ENCODE assay signal across 8 cellular contexts in genomic region chr18:31497711-31498449, GRCh38. TPM values are rescaled to one million over a fixed set of nuclear protein-coding genes. Genes with fewer than 3 reads are reported as not detected.
A peak's percentile ranks its signal among the peaks of the same experiment; 100 is the strongest.
DNase-seq lines count a peak whose midpoint lies in the region; ATAC-seq and TF ChIP-seq lines count a peak whose summit lies in the region.

DSG2 (plus strand) TSS chr18:31498177; CDS start chr18:31498252, 75 bp downstream.

- H3K4me3 ChIP-seq in GM08714 (ENCODE audit: low read length) (peak within 1 kb of the TSS; percentile 85), HUES48 (ENCODE audit: low read depth, low read length) (peak within 1 kb of the TSS; percentile 99), esophagus muscularis mucosa (peak within 1 kb of the TSS; percentile 55 to 73 (median 64)), vagina (peak within 1 kb of the TSS; percentile 52 to 55)
- H3K4me3 ChIP-seq in naive thymus-derived CD4-positive, alpha-beta T cell (ENCODE audit: low read length): no peak within 1 kb of the TSS

- POLR2A ChIA-PET in activated B cell treated with CpG ODN at 0.5 μM for 24 hours (lab: Charles Lee): no interaction called here
- POLR2A ChIA-PET in naive thymus-derived CD4-positive, alpha-beta T cell (lab: Charles Lee): no interaction called here

- H3K4me3 Mint-ChIP-seq in activated B cell treated with CpG ODN at 0.5 μM for 24 hours: peak within 1 kb of the TSS; percentile 72
- peak within 1 kb of the TSS; percentile 54 to 84 (median 80) for H3K4me3 Mint-ChIP-seq in naive thymus-derived CD4-positive, alpha-beta T cell

- H3K9me3 Mint-ChIP-seq in activated B cell treated with CpG ODN at 0.5 μM for 24 hours: no peaks in the 10 kb centered on the region
- peaks cover 0 to 4% (median 0%) of the 10 kb centered on the region in 11 donors for H3K9me3 Mint-ChIP-seq in naive thymus-derived CD4-positive, alpha-beta T cell

- peak within 1 kb of the TSS; percentile 85 for H3K27ac ChIP-seq in HUES48 (ENCODE audit: low read depth, low read length)
- H3K27ac ChIP-seq in esophagus muscularis mucosa (replicated peaks in 1 of 4): no peak within 1 kb of the TSS
- no peak within 1 kb of the TSS for H3K27ac ChIP-seq in naive thymus-derived CD4-positive, alpha-beta T cell (ENCODE audit: low read depth, low read length)
- H3K27ac ChIP-seq in vagina: peak within 1 kb of the TSS; percentile 66

- peaks cover 4% of the 10 kb centered on the region; the same call in 1 of the 2 replicates for H3K27me3 ChIP-seq in HUES48 (ENCODE audit: control insufficient read depth, insufficient read depth, low read length)
- peaks cover 0 to 17% (median 5%) of the 10 kb centered on the region in 4 donors for H3K27me3 ChIP-seq in esophagus muscularis mucosa
- H3K27me3 ChIP-seq in naive thymus-derived CD4-positive, alpha-beta T cell (ENCODE audit: control insufficient read depth in 2 of 2, insufficient read depth in 2 of 2, low read length in 2 of 2): peaks cover 0 to 6% of the 10 kb centered on the region in 2 donors
- no peaks in the 10 kb centered on the region for H3K27me3 ChIP-seq in vagina

- TF ChIP-seq POLR2A in esophagus muscularis mucosa (IDR thresholded peaks at IDR 0.05; ENCODE audit: low read depth): no peak
- TF ChIP-seq POLR2A in vagina (IDR thresholded peaks at IDR 0.05): no peak

- no peak within 1 kb of the TSS for H3K27ac Mint-ChIP-seq in activated B cell treated with CpG ODN at 0.5 μM for 24 hours
- H3K27ac Mint-ChIP-seq in naive thymus-derived CD4-positive, alpha-beta T cell: no peak within 1 kb of the TSS

- intact Hi-C loops in activated B cell treated with CpG ODN at 0.5 μM for 24 hours (cut with micrococcal nuclease) (no loop called here), esophagus muscularis mucosa (cut with DNase I) (no loop called here), vagina (cut with DNase I) (no loop called here)
- intact Hi-C loops in naive thymus-derived CD4-positive, alpha-beta T cell (cut with micrococcal nuclease): loop anchor here in 1 of 2 donors (2.0 kb wide), 1 partner anchor 335 kb away; the partner anchor contains the start of gene DSC1

- peaks cover 46% of the 10 kb centered on the region for H3K27me3 Mint-ChIP-seq in activated B cell treated with CpG ODN at 0.5 μM for 24 hours
- peaks cover 45 to 53% (median 52%) of the 10 kb centered on the region in 5 donors for H3K27me3 Mint-ChIP-seq in naive thymus-derived CD4-positive, alpha-beta T cell

- WGBS in esophagus muscularis mucosa: 2% methylated on average over 27 of the region's 82 CpGs

- ATAC-seq in GM21526 (IDR thresholded peaks at IDR 0.05; ENCODE audit: low FRiP score, unreplicated experiment) (peak; percentile 39), activated B cell treated with CpG ODN at 0.5 μM for 24 hours (ENCODE audit: low read depth) (peak; percentile 50)
- ATAC-seq in naive thymus-derived CD4-positive, alpha-beta T cell: peak; percentile 73

- H3K9ac ChIP-seq in HUES48 (ENCODE audit: low read depth, low read length): peak within 1 kb of the TSS; percentile 96

- H3K4me1 Mint-ChIP-seq in activated B cell treated with CpG ODN at 0.5 μM for 24 hours: peaks cover 13% of the 10 kb centered on the region
- H3K4me1 Mint-ChIP-seq in naive thymus-derived CD4-positive, alpha-beta T cell: peaks cover 0 to 12% (median 8%) of the 10 kb centered on the region in 7 donors

- H3K9me3 ChIP-seq in HUES48 (ENCODE audit: control insufficient read depth, insufficient read depth, low read length): no peaks in the 10 kb centered on the region
- H3K9me3 ChIP-seq in esophagus muscularis mucosa: no peaks in the 10 kb centered on the region
- no peaks in the 10 kb centered on the region for H3K9me3 ChIP-seq in naive thymus-derived CD4-positive, alpha-beta T cell (ENCODE audit: control insufficient read depth in 2 of 3, low read length in 3 of 3)
- no peaks in the 10 kb centered on the region for H3K9me3 ChIP-seq in vagina

- CTCF ChIA-PET in activated B cell treated with CpG ODN at 0.5 μM for 24 hours (lab: Charles Lee): no interaction called here
- CTCF ChIA-PET in naive thymus-derived CD4-positive, alpha-beta T cell (lab: Charles Lee): no interaction called here

- H3K4me1 ChIP-seq in HUES48 (ENCODE audit: control insufficient read depth, insufficient read depth, low read length): peaks cover 33% of the 10 kb centered on the region
- H3K4me1 ChIP-seq in esophagus muscularis mucosa: peaks cover 0 to 18% (median 17%) of the 10 kb centered on the region in 4 donors
- H3K4me1 ChIP-seq in naive thymus-derived CD4-positive, alpha-beta T cell (ENCODE audit: control insufficient read depth in 2 of 2, insufficient read depth in 2 of 2, low read length in 2 of 2): no peaks in the 10 kb centered on the region
- peaks cover 9% of the 10 kb centered on the region for H3K4me1 ChIP-seq in vagina

- peak; percentile 15 for DNase-seq in activated B cell treated with CpG ODN at 0.5 μM for 24 hours
- DNase-seq in esophagus muscularis mucosa (ENCODE audit: extremely low spot score): no peak
- peak in 7 of 9 donors; percentile 1 to 34 (median 7) for DNase-seq in naive thymus-derived CD4-positive, alpha-beta T cell
- DNase-seq in vagina (ENCODE audit: extremely low spot score in 2 of 2): no peak
- no peak for DNase-seq in GF-D8 (lab: John Stamatoyannopoulos, UW)

- H3K36me3 Mint-ChIP-seq in activated B cell treated with CpG ODN at 0.5 μM for 24 hours (ENCODE audit: low read depth): no peaks in the 10 kb centered on the region
- H3K36me3 Mint-ChIP-seq in naive thymus-derived CD4-positive, alpha-beta T cell: no peaks in the 10 kb centered on the region

- no peak for TF ChIP-seq EP300 in esophagus muscularis mucosa (IDR thresholded peaks at IDR 0.05)

- H3K36me3 ChIP-seq in HUES48 (ENCODE audit: control insufficient read depth, insufficient read depth, low read length) (peaks cover under 1% of the 10 kb centered on the region; the same call in 1 of the 2 replicates), esophagus muscularis mucosa (no peaks in the 10 kb centered on the region), vagina (no peaks in the 10 kb centered on the region)
- no peaks in the 10 kb centered on the region for H3K36me3 ChIP-seq in naive thymus-derived CD4-positive, alpha-beta T cell (ENCODE audit: control insufficient read depth in 2 of 3, insufficient read depth in 3 of 3, low read length in 3 of 3)

- no peak for TF ChIP-seq CTCF in activated B cell treated with CpG ODN at 0.5 μM for 24 hours (IDR thresholded peaks at IDR 0.05)
- no peak for TF ChIP-seq CTCF in esophagus muscularis mucosa (IDR thresholded peaks at IDR 0.05)
- TF ChIP-seq CTCF in vagina (IDR thresholded peaks at IDR 0.05): no peak

RNA-seq across cellular contexts. Expression of gene DSG2, which starts in this region (rescaled TPM):
- total RNA-seq in activated B cell treated with CpG ODN at 0.5 μM for 24 hours (not detected in 2 replicates), esophagus muscularis mucosa (1 to 10 TPM; 1.2 to 6.2 (median 2.9) TPM), vagina (11.8 TPM)
- total RNA-seq in naive thymus-derived CD4-positive, alpha-beta T cell: under 1 TPM; 0.13 to 0.53 (median 0.29) TPM
- under 1 TPM; 0.54 to 0.56 TPM for polyA plus RNA-seq in naive thymus-derived CD4-positive, alpha-beta T cell

Comparison
In these comparisons a context has a peak if more than half of its experiments do, and no peak if none do; other contexts are left out.
1. Peak in DNase-seq and ATAC-seq in activated B cell treated with CpG ODN at 0.5 μM for 24 hours; RNA of the gene not detected or under 1 TPM.
2. Peak in DNase-seq and ATAC-seq in naive thymus-derived CD4-positive, alpha-beta T cell; RNA of the gene not detected or under 1 TPM.
3. H3K27ac ChIP-seq: peak in HUES48 (single experiment) and vagina (single experiment); none in esophagus muscularis mucosa (0 of 4) and naive thymus-derived CD4-positive, alpha-beta T cell (single experiment).
4. Peak in every context shown above with its lines, with median percentiles within 50 percentile points of each other: ATAC-seq.